ENCODE assay signal across 1 cellular context in the genomic region with DNA sequence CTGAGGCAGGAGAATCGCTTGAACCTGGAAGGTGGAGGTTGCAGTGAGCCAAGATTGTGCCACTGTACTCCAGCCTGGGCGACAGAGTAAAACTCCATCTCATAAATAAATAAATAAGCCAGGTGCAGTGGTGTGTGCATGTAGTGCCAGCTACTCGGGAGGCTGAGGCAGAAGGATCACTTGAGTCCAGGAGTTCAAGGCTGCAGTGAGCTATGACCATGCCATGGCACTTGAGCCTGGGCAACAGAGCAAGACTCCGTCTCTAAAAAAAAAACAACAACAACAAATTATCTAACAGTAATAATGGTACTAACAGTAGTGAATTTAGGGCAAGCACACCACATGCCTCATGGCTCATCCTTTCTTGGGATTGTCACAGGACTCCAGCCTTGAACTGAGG. TPM values are rescaled to one million over a fixed set of nuclear protein-coding genes. Genes with fewer than 3 reads are reported as not detected.
"Had no signal": no experiment of that assay in that cellular context is flagged by ENCODE, and none has a peak within 500 bp of the region (broad histone marks: within the 10 kb centered on the region; RNA-seq: fewer than 3 reads in every experiment).

No MANE protein-coding gene starts in this region.

RNA-seq across cellular contexts. Expression of a gene that starts 41.3 kb away (rescaled TPM):
- total RNA-seq: ascending aorta had no signal
